In the genomic region with DNA sequence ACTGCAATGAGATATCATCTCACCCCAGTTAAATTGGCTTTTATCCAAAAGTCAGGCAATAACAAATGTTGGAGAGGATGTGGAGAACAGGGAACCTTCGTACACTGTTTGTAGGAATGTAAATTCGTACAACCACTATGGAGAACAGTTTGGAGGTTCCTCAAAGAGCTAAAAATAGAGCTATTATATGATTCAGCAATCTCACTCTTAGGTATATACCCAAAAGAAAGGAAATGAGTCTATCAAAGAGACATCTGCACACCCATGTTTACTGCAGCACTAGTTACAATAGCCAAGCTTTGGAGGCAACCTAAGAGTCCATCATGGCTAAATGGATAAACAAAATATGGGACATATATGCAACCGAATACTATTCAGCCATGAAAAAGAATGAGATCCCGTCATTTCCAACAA, we compare ENCODE assay signal across 32 cellular contexts.
DNase-seq lines count a peak whose midpoint lies in the region; ATAC-seq, FAIRE-seq and TF ChIP-seq lines count a peak whose summit lies in the region.
"Had no signal": no experiment of that assay in that cellular context is flagged by ENCODE, and none has a peak within 500 bp of the region (broad histone marks: within the 10 kb centered on the region; RNA-seq: fewer than 3 reads in every experiment).

No MANE protein-coding gene starts in this region.

- H3K36me3 Mint-ChIP-seq in CD8-positive, alpha-beta memory T cell = no peaks in the 10 kb centered on the region
- H3K36me3 Mint-ChIP-seq: activated naive CD4-positive, alpha-beta T cell treated with anti-CD3 and anti-CD28 coated beads, Interleukin-2, amount 50 U/mL, for 24 hours had no signal

- H3K4me1 Mint-ChIP-seq in CD8-positive, alpha-beta memory T cell = peaks cover 5 to 15% (median 8%) of the 10 kb centered on the region in 3 donors

- peak overlapping the region; percentile 27 for H3K27ac ChIP-seq in psoas muscle
- no peak overlapping the region for H3K27ac ChIP-seq in CD8-positive, alpha-beta memory T cell (ENCODE audit: low read depth, low read length)
- H3K27ac ChIP-seq: A549, BLaER1, lower lobe of right lung, parathyroid adenoma, right atrium auricular region, spleen, tibial artery had no signal

- FAIRE-seq in bronchial epithelial cell (lab: Jason Lieb, UNC) = no peak
- FAIRE-seq: A549, GM18507, kidney had no signal

- no peak overlapping the region for H3K27ac Mint-ChIP-seq in CD8-positive, alpha-beta memory T cell
- H3K27ac Mint-ChIP-seq: activated CD4-positive, alpha-beta memory T cell treated with anti-CD3 and anti-CD28 coated beads, Interleukin-2, amount 10 ng/mL, durations not matched to agents 7 days and 5 days; activated naive CD4-positive, alpha-beta T cell treated with anti-CD3 and anti-CD28 coated beads, Interleukin-2, amount 50 U/mL, for 24 hours; activated T-helper 2 cell treated with anti-CD3 and anti-CD28 coated beads, Interferon-gamma antibody, Interleukin-2, Interleukin-4, amounts not matched to agents 10 μg/mL and 5 μg/mL and 100 μg/mL, durations not matched to agents 14 hours and 24 hours and 36 hours had no signal

- POLR2A ChIA-PET in CD8-positive, alpha-beta memory T cell (lab: Charles Lee) = no interaction called here

- CTCF ChIA-PET in CD8-positive, alpha-beta memory T cell (lab: Charles Lee) = no interaction called here

- peaks cover 33% of the 10 kb centered on the region for H3K4me1 ChIP-seq in psoas muscle
- H3K4me1 ChIP-seq in CD8-positive, alpha-beta memory T cell (ENCODE audit: insufficient read depth, low read length) = peaks cover 10% of the 10 kb centered on the region

- H3K4me3 ChIP-seq in bronchial epithelial cell (ENCODE audit: low read depth, low read length) (no peak overlapping the region), psoas muscle (no peak overlapping the region)
- no peak overlapping the region for H3K4me3 ChIP-seq in CD8-positive, alpha-beta memory T cell (ENCODE audit: low read length)
- H3K4me3 ChIP-seq: A549, BLaER1, HAP-1, lower lobe of right lung, mucosa of descending colon, right atrium auricular region, spleen, tibial artery had no signal

- intact Hi-C loops in psoas muscle (cut with DNase I) = loop anchor here in 1 of 2 donors (10.0 kb wide), 1 partner anchor 283 kb away; no protein-coding TSS in a partner anchor

- 55 to 75% (median 57%) methylated on average over 4 of the region's 4 CpGs for WGBS in psoas muscle, 3 donors

- TF ChIP-seq CTCF in bronchial epithelial cell (IDR thresholded peaks at IDR 0.05; ENCODE audit: insufficient read depth, low read length, severe bottlenecking) (no peak), psoas muscle (IDR thresholded peaks at IDR 0.05) (no peak)

- H3K27me3 Mint-ChIP-seq in CD8-positive, alpha-beta memory T cell = peaks cover 30 to 51% of the 10 kb centered on the region in 2 donors

- no peaks in the 10 kb centered on the region for H3K27me3 ChIP-seq in bronchial epithelial cell (ENCODE audit: control insufficient read depth, insufficient read depth, low read length)
- H3K27me3 ChIP-seq in psoas muscle (ENCODE audit: insufficient read depth in 3 of 3, low read length in 2 of 3) = no peaks in the 10 kb centered on the region
- no peaks in the 10 kb centered on the region for H3K27me3 ChIP-seq in CD8-positive, alpha-beta memory T cell (ENCODE audit: insufficient read depth, low read length, poor library complexity, severe bottlenecking)
- H3K27me3 ChIP-seq: BLaER1, right atrium auricular region, tibial artery had no signal

- ATAC-seq in psoas muscle (no peak), GM21367 (IDR thresholded peaks at IDR 0.05; ENCODE audit: unreplicated experiment) (no peak)
- ATAC-seq: A549, lower lobe of right lung, mucosa of descending colon had no signal

- no peak overlapping the region for H3K4me3 Mint-ChIP-seq in CD8-positive, alpha-beta memory T cell
- H3K4me3 Mint-ChIP-seq: activated CD4-positive, alpha-beta memory T cell treated with anti-CD3 and anti-CD28 coated beads, Interleukin-2, amount 10 ng/mL, durations not matched to agents 7 days and 5 days; activated naive CD4-positive, alpha-beta T cell treated with anti-CD3 and anti-CD28 coated beads, Interleukin-2, amount 50 U/mL, for 24 hours had no signal

- peaks cover 0 to 16% (median 7%) of the 10 kb centered on the region in 5 donors for H3K9me3 Mint-ChIP-seq in CD8-positive, alpha-beta memory T cell
- H3K9me3 Mint-ChIP-seq: activated naive CD4-positive, alpha-beta T cell treated with anti-CD3 and anti-CD28 coated beads, Interleukin-2, amount 50 U/mL, for 24 hours had no signal

- H3K9me3 ChIP-seq in psoas muscle = no peaks in the 10 kb centered on the region
- H3K9me3 ChIP-seq in CD8-positive, alpha-beta memory T cell (ENCODE audit: low read length) = no peaks in the 10 kb centered on the region
- H3K9me3 ChIP-seq: lower lobe of right lung, mucosa of descending colon had no signal

- peak; percentile 69 for DNase-seq in NOMO-1 treated with DMSO at 0.1 percent for 48 hours (lab: John Stamatoyannopoulos, UW; ENCODE audit: unreplicated experiment)
- no peak for DNase-seq in NOMO-1 treated with dmso at 0.1 percent for 144 hours (lab: John Stamatoyannopoulos, UW; ENCODE audit: unreplicated experiment)
- DNase-seq in M059J (ENCODE audit: low read depth) = peak; percentile 88
- peak; percentile 89 for DNase-seq in bronchial epithelial cell (ENCODE audit: low read depth)
- no peak for DNase-seq in psoas muscle
- DNase-seq in CD8-positive, alpha-beta memory T cell = no peak
- DNase-seq in iPS-NIHi11 (ENCODE audit: low spot score) = no peak
- DNase-seq: activated CD4-positive, alpha-beta memory T cell treated with anti-CD3 and anti-CD28 coated beads, Interleukin-2, amount 10 ng/mL, durations not matched to agents 7 days and 5 days; activated CD4-positive, CD25-positive, alpha-beta regulatory T cell treated with anti-CD3 and anti-CD28 coated beads, Interleukin-2, amount 50 U/mL, for 72 hours; activated CD8-positive, alpha-beta memory T cell treated with anti-CD3 and anti-CD28 coated beads, Interleukin-2, amount 50 U/mL, for 48 hours; anterior cingulate cortex; Caco-2; DND-41; KG1; kidney; lower lobe of right lung; MM.1S; mucosa of descending colon; NCI-H1436 treated with DMSO at 0.1 percent for 48 hours; NCI-H524 treated with DMSO at 0.1 percent for 48 hours; RPMI8226; spleen; tibial artery had no signal

- H3K36me3 ChIP-seq in bronchial epithelial cell (ENCODE audit: control insufficient read depth, insufficient read depth, low read length) = no peaks in the 10 kb centered on the region
- no peaks in the 10 kb centered on the region for H3K36me3 ChIP-seq in psoas muscle (ENCODE audit: insufficient read depth in 1 of 2, low read depth in 1 of 2)
- no peaks in the 10 kb centered on the region for H3K36me3 ChIP-seq in CD8-positive, alpha-beta memory T cell (ENCODE audit: insufficient read depth, low read length)
- H3K36me3 ChIP-seq: BLaER1, HAP-1, lower lobe of right lung, right atrium auricular region, spleen, tibial artery had no signal

Comparison
In these comparisons a context has a peak if more than half of its experiments do, and no peak if none do; other contexts are left out.
1. DNase-seq: peak in NOMO-1 treated with DMSO at 0.1 percent for 48 hours (single experiment), M059J (single experiment) and bronchial epithelial cell (single experiment); none in NOMO-1 treated with dmso at 0.1 percent for 144 hours (single experiment), psoas muscle (0 of 2), CD8-positive, alpha-beta memory T cell (0 of 5) and iPS-NIHi11 (single experiment).